ENCODE assay signal across 12 cellular contexts in the genomic region with DNA sequence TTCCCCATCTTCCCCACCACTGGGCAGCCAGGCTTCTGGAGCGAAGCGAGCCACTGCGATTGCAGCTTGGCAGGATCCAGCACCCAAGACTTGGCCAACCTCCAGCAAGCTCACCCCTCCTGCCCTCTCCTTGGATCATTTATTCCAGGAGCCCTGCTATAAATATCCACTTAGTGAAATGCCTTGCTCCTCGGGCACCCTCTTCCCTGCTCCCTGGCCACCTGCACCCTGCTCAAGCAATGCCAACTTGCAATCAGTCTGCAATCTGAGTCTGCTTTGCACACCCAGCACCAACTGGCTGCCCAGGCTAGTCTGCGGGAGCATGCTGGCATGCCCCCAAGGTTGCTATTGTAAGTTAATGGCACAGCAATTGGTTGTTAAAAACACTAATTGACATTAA.
"Had no signal": no experiment of that assay in that cellular context is flagged by ENCODE, and none has a peak within 500 bp of the region (broad histone marks: within the 10 kb centered on the region; RNA-seq: fewer than 3 reads in every experiment).

No MANE protein-coding gene starts in this region.

- H3K9me3 ChIP-seq: suprapubic skin had no signal

- DNase-seq: activated CD4-positive, alpha-beta memory T cell treated with anti-CD3 and anti-CD28 coated beads for 36 hours; activated CD4-positive, CD25-positive, alpha-beta regulatory T cell treated with anti-CD3 and anti-CD28 coated beads, Interleukin-2, amount 50 U/mL, for 72 hours; activated gamma-delta T cell; activated naive CD8-positive, alpha-beta T cell treated with anti-CD3 and anti-CD28 coated beads for 36 hours; activated T-cell treated with anti-CD3 and anti-CD28 coated beads, Interleukin-2, amount 50 U/mL, for 4 hours; endodermal cell; erythroblast; naive thymus-derived CD8-positive, alpha-beta T cell; stimulated activated CD4-positive, alpha-beta T cell treated with anti-CD3 and anti-CD28 coated beads, Interleukin-2, amount 100 ng/mL, for 24 hours; stimulated activated naive CD4-positive, alpha-beta T cell had no signal

- H3K27ac ChIP-seq: suprapubic skin had no signal

- H3K36me3 ChIP-seq: suprapubic skin had no signal

- H3K4me3 ChIP-seq: suprapubic skin had no signal

- ATAC-seq: activated T-cell treated with anti-CD3 and anti-CD28 coated beads, Interleukin-2, amount 50 U/mL, for 4 hours; naive thymus-derived CD8-positive, alpha-beta T cell; sciatic nerve had no signal
